In genomic region chr3:58198804-58199203, GRCh38 we compare ENCODE assay signal across 24 cellular contexts. TPM values are rescaled to one million over a fixed set of nuclear protein-coding genes. Genes with fewer than 3 reads are reported as not detected.
DNase-seq lines count a peak whose midpoint lies in the region; ATAC-seq and TF ChIP-seq lines count a peak whose summit lies in the region.
"Had no signal": no experiment of that assay in that cellular context is flagged by ENCODE, and none has a peak within 500 bp of the region (broad histone marks: within the 10 kb centered on the region; RNA-seq: fewer than 3 reads in every experiment).

No MANE protein-coding gene starts in this region.

- no peak for TF ChIP-seq CTCF in DOHH2 (IDR thresholded peaks at IDR 0.05; ENCODE audit: low read depth, low read length, poor library complexity, severe bottlenecking)
- no peak for TF ChIP-seq CTCF in right lobe of liver (IDR thresholded peaks at IDR 0.05)
- TF ChIP-seq CTCF in MM.1S (IDR thresholded peaks at IDR 0.05; ENCODE audit: low read length), result no peak

- H4K20me1 ChIP-seq in DOHH2 (ENCODE audit: control insufficient read depth, insufficient read depth, low read depth, low read length), result no peaks in the 10 kb centered on the region
- H4K20me1 ChIP-seq in MM.1S (ENCODE audit: insufficient read depth, low read length), result no peaks in the 10 kb centered on the region
- H4K20me1 ChIP-seq: BLaER1 had no signal

- peak; percentile 7 to 49 (median 18) for ATAC-seq in right lobe of liver
- ATAC-seq in stimulated activated memory B cell treated with anti-CD40 and anti-IgM and Interleukin-4, amounts not matched to agents 10 μg/mL and 1 μg/mL and 100 μg/mL, for 72 hours, result no peak
- ATAC-seq: activated CD8-positive, alpha-beta T cell treated with anti-CD3 and anti-CD28 coated beads for 36 hours; naive thymus-derived CD4-positive, alpha-beta T cell; T-cell had no signal

- no peak overlapping the region for H3K27ac ChIP-seq in DOHH2 (ENCODE audit: low read depth, low read length)
- no peak overlapping the region for H3K27ac ChIP-seq in right lobe of liver
- H3K27ac ChIP-seq in MM.1S (ENCODE audit: low read length), result no peak overlapping the region
- H3K27ac ChIP-seq: BLaER1, brain microvascular endothelial cell, SJSA1 had no signal

- H3K4me3 Mint-ChIP-seq in dendritic cell treated with granulocyte-macrophage colony-stimulating factor and Interleukin-4, amounts not matched to agents 40 ng/mL and 50 ng/mL, for 4 days, result no peak overlapping the region
- H3K4me3 Mint-ChIP-seq in stimulated activated memory B cell treated with anti-CD40 and anti-IgM and Interleukin-4, amounts not matched to agents 10 μg/mL and 1 μg/mL and 100 μg/mL, for 72 hours, result no peak overlapping the region
- H3K4me3 Mint-ChIP-seq: activated CD8-positive, alpha-beta T cell treated with anti-CD3 and anti-CD28 coated beads for 36 hours; naive thymus-derived CD4-positive, alpha-beta T cell; T-cell; type B pancreatic cell had no signal

- H3K79me2 ChIP-seq in DOHH2 (ENCODE audit: control insufficient read depth, low read length), result no peaks in the 10 kb centered on the region
- no peaks in the 10 kb centered on the region for H3K79me2 ChIP-seq in MM.1S (ENCODE audit: low read length)

- peaks cover 70% of the 10 kb centered on the region for H3K4me1 ChIP-seq in DOHH2 (ENCODE audit: control insufficient read depth, low read length)
- peaks cover 0 to 7% (median 3%) of the 10 kb centered on the region in 4 donors for H3K4me1 ChIP-seq in right lobe of liver
- H3K4me1 ChIP-seq in MM.1S (ENCODE audit: low read length), result peaks cover 7% of the 10 kb centered on the region
- H3K4me1 ChIP-seq: HAP-1 had no signal

- no peak for TF ChIP-seq POLR2A in right lobe of liver (IDR thresholded peaks at IDR 0.05)

- H3K9me3 ChIP-seq in DOHH2 (ENCODE audit: control insufficient read depth, insufficient read depth, low read length), result peaks cover 8% of the 10 kb centered on the region
- no peaks in the 10 kb centered on the region for H3K9me3 ChIP-seq in right lobe of liver
- no peaks in the 10 kb centered on the region for H3K9me3 ChIP-seq in MM.1S (replicated peaks; ENCODE audit: insufficient read depth, low read length)
- H3K9me3 ChIP-seq: HAP-1, SJSA1, stomach had no signal

- no peak overlapping the region for H3K9ac ChIP-seq in MM.1S (ENCODE audit: low read length)
- H3K9ac ChIP-seq: BLaER1 had no signal

- peaks cover 5% of the 10 kb centered on the region for H3K27me3 Mint-ChIP-seq in dendritic cell treated with granulocyte-macrophage colony-stimulating factor and Interleukin-4, amounts not matched to agents 40 ng/mL and 50 ng/mL, for 4 days
- H3K27me3 Mint-ChIP-seq in stimulated activated memory B cell treated with anti-CD40 and anti-IgM and Interleukin-4, amounts not matched to agents 10 μg/mL and 1 μg/mL and 100 μg/mL, for 72 hours, result no peaks in the 10 kb centered on the region
- H3K27me3 Mint-ChIP-seq: type B pancreatic cell had no signal

- H3K36me3 ChIP-seq in DOHH2 (ENCODE audit: control insufficient read depth, low read length) (no peaks in the 10 kb centered on the region), right lobe of liver (no peaks in the 10 kb centered on the region), MM.1S (replicated peaks; ENCODE audit: insufficient read depth, low read length) (no peaks in the 10 kb centered on the region)
- H3K36me3 ChIP-seq: BLaER1, brain microvascular endothelial cell, HAP-1, SJSA1, stomach had no signal

- H2AFZ ChIP-seq in MM.1S (ENCODE audit: low read length), result no peak overlapping the region

- peaks cover 69% of the 10 kb centered on the region for H3K4me1 Mint-ChIP-seq in dendritic cell treated with granulocyte-macrophage colony-stimulating factor and Interleukin-4, amounts not matched to agents 40 ng/mL and 50 ng/mL, for 4 days (ENCODE audit: low read depth)
- H3K4me1 Mint-ChIP-seq in stimulated activated memory B cell treated with anti-CD40 and anti-IgM and Interleukin-4, amounts not matched to agents 10 μg/mL and 1 μg/mL and 100 μg/mL, for 72 hours, result peaks cover 59% of the 10 kb centered on the region

- intact Hi-C loops in dendritic cell treated with granulocyte-macrophage colony-stimulating factor and Interleukin-4, amounts not matched to agents 40 ng/mL and 50 ng/mL, for 4 days (cut with micrococcal nuclease), result no loop called here
- intact Hi-C loops in right lobe of liver (cut with DNase I), result no loop called here

- H3K9me3 Mint-ChIP-seq in dendritic cell treated with granulocyte-macrophage colony-stimulating factor and Interleukin-4, amounts not matched to agents 40 ng/mL and 50 ng/mL, for 4 days, result peaks cover 6% of the 10 kb centered on the region
- H3K9me3 Mint-ChIP-seq in stimulated activated memory B cell treated with anti-CD40 and anti-IgM and Interleukin-4, amounts not matched to agents 10 μg/mL and 1 μg/mL and 100 μg/mL, for 72 hours, result no peaks in the 10 kb centered on the region

- in situ Hi-C loops in G401 (cut with HindIII; ENCODE audit: low sequenced_read_pairs), result loop anchor here (10.0 kb wide), 2 partner anchors 106 to 326 kb away; partner anchors contain the start of genes HTD2 and RPP14

- H3K4me3 ChIP-seq in DOHH2 (ENCODE audit: low read length) (no peak overlapping the region; the same call in 1 of the 2 replicates), right lobe of liver (no peak overlapping the region), MM.1S (ENCODE audit: low read length) (no peak overlapping the region)
- H3K4me3 ChIP-seq: BLaER1, HAP-1, SJSA1, stomach had no signal

- peaks cover 7% of the 10 kb centered on the region for H3F3A ChIP-seq in DOHH2 (ENCODE audit: control insufficient read depth, insufficient read depth)
- H3F3A ChIP-seq in MM.1S (ENCODE audit: insufficient read depth, low read length), result no peaks in the 10 kb centered on the region

- H3K36me3 Mint-ChIP-seq in dendritic cell treated with granulocyte-macrophage colony-stimulating factor and Interleukin-4, amounts not matched to agents 40 ng/mL and 50 ng/mL, for 4 days (ENCODE audit: low read depth), result peaks cover 36% of the 10 kb centered on the region
- H3K36me3 Mint-ChIP-seq in stimulated activated memory B cell treated with anti-CD40 and anti-IgM and Interleukin-4, amounts not matched to agents 10 μg/mL and 1 μg/mL and 100 μg/mL, for 72 hours, result peaks cover 5% of the 10 kb centered on the region
- H3K36me3 Mint-ChIP-seq: T-cell, type B pancreatic cell had no signal

- DNase-seq in right lobe of liver (no peak), G401 (ENCODE audit: low spot score) (no peak), EL (no peak), MM.1S (no peak)
- DNase-seq: ACHN; activated CD8-positive, alpha-beta T cell treated with anti-CD3 and anti-CD28 coated beads for 36 hours; activated gamma-delta T cell; activated T-cell treated with anti-CD3 and anti-CD28 coated beads for 4 hours; brain microvascular endothelial cell; effector memory CD4-positive, alpha-beta T cell; KBM-7; naive thymus-derived CD4-positive, alpha-beta T cell; NCI-H510A treated with DMSO at 0.1 percent for 48 hours; retina; stomach; T-cell had no signal

- H3K9me2 ChIP-seq in DOHH2 (replicated peaks; ENCODE audit: control insufficient read depth, low read length) (no peaks in the 10 kb centered on the region), MM.1S (replicated peaks; ENCODE audit: insufficient read depth, low read length) (no peaks in the 10 kb centered on the region)

- H3K27me3 ChIP-seq in DOHH2 (ENCODE audit: control insufficient read depth, low read length) (no peaks in the 10 kb centered on the region), right lobe of liver (no peaks in the 10 kb centered on the region), MM.1S (replicated peaks; ENCODE audit: insufficient read depth, low read length) (no peaks in the 10 kb centered on the region)
- H3K27me3 ChIP-seq: BLaER1, brain microvascular endothelial cell, SJSA1, stomach had no signal

- H3K4me2 ChIP-seq in DOHH2 (ENCODE audit: low read length) (peak overlapping the region; percentile 11), MM.1S (ENCODE audit: low read depth, low read length) (no peak overlapping the region)
- H3K4me2 ChIP-seq: BLaER1 had no signal

- H3K27ac Mint-ChIP-seq in dendritic cell treated with granulocyte-macrophage colony-stimulating factor and Interleukin-4, amounts not matched to agents 40 ng/mL and 50 ng/mL, for 4 days, result peak overlapping the region; percentile 68
- H3K27ac Mint-ChIP-seq in stimulated activated memory B cell treated with anti-CD40 and anti-IgM and Interleukin-4, amounts not matched to agents 10 μg/mL and 1 μg/mL and 100 μg/mL, for 72 hours, result peak overlapping the region; percentile 91
- H3K27ac Mint-ChIP-seq: activated CD8-positive, alpha-beta T cell treated with anti-CD3 and anti-CD28 coated beads for 36 hours; naive thymus-derived CD4-positive, alpha-beta T cell; T-cell; type B pancreatic cell had no signal

RNA-seq across cellular contexts. Expression of gene DNASE1L3, which starts 12.0 kb away (rescaled TPM):
- total RNA-seq in right lobe of liver, result 100 to 1,000 TPM in 1 of 6 experiments, 10 to 100 TPM in 5; 32.9 to 134 (median 61.0) TPM
- total RNA-seq in G401 (2014; rRNA removed; shearing (Covaris generic)), result not detected in 2 replicates
- total RNA-seq: activated CD8-positive, alpha-beta T cell treated with anti-CD3 and anti-CD28 coated beads for 36 hours; HT1080; SJSA1 had no signal

RNA-seq across cellular contexts. Expression of gene ABHD6, which starts 38.8 kb away (rescaled TPM):
- total RNA-seq in right lobe of liver, result 10 to 100 TPM; 24.6 to 64.3 (median 52.6) TPM
- 15.0 and 17.2 TPM in 2 replicates for total RNA-seq in G401 (2014; rRNA removed; shearing (Covaris generic))

Comparison
In these comparisons a context has a peak if more than half of its experiments do, and no peak if none do; other contexts are left out.
1. RNA of gene DNASE1L3, which starts 12.0 kb away (total RNA-seq): 32.9 to 134 TPM in right lobe of liver; not detected in G401; every median in the first group is over 10 times any median in the second.